ENCODE assay signal across 28 cellular contexts in the genomic region with DNA sequence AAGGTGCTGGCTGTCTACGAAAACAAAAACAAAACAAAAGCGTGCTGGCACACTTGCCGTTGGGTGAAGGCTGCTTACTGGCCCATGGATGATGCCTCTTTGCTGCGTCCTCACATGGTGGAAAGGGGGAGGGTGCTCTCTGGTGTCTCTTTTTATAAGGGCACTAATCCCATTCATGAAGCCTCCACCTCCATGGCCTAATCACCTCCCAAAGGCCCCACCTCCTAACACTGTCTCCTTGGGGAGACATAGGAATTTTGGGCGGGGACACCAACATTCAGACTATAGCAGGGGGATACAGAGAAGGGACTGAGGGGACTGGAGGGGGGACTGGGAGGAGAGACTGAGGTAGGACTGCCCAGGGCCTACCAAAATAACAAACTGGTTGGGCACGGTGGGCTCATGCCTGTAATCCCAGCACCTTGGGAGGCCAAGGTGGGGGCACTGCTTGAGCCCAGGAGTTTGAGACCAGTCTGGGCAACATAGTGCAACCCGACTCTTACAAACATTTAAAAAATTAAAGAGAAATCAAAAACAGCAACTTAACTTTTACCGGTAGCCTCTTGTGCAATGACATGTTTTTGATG.
"Had no signal": no experiment of that assay in that cellular context is flagged by ENCODE, and none has a peak within 500 bp of the region (broad histone marks: within the 10 kb centered on the region; RNA-seq: fewer than 3 reads in every experiment).

No MANE protein-coding gene starts in this region.

- H3K36me3 ChIP-seq: MG63 had no signal

- H3K4me3 Mint-ChIP-seq: activated CD4-positive, alpha-beta memory T cell treated with anti-CD3 and anti-CD28 coated beads, Interleukin-2, amount 10 ng/mL, durations not matched to agents 7 days and 5 days; activated CD4-positive, alpha-beta T cell treated with anti-CD3 and anti-CD28 coated beads for 36 hours; activated naive CD4-positive, alpha-beta T cell treated with anti-CD3 and anti-CD28 coated beads for 36 hours; activated naive CD8-positive, alpha-beta T cell; activated T-helper 17 cell treated with anti-CD3 and anti-CD28 coated beads, Interleukin-2, amount 50 U/mL, for 72 hours; brain; T-cell had no signal

- H3K9me3 Mint-ChIP-seq: activated CD4-positive, alpha-beta memory T cell treated with anti-CD3 and anti-CD28 coated beads, Interleukin-2, amount 10 ng/mL, durations not matched to agents 7 days and 5 days; activated naive CD4-positive, alpha-beta T cell treated with anti-CD3 and anti-CD28 coated beads for 36 hours; activated T-helper 17 cell treated with anti-CD3 and anti-CD28 coated beads, Interleukin-2, amount 50 U/mL, for 72 hours; brain; T-cell had no signal

- ATAC-seq: activated CD4-positive, alpha-beta T cell treated with anti-CD3 and anti-CD28 coated beads for 36 hours; activated T-helper 17 cell treated with anti-CD3 and anti-CD28 coated beads, Interleukin-2, amount 50 U/mL, for 72 hours; Panc1; Right ventricle myocardium inferior; T-cell had no signal

- H3K9me3 ChIP-seq: MG63 had no signal

- H3K27me3 ChIP-seq: MG63 had no signal

- H3K27ac ChIP-seq: SK-N-MC, VCaP had no signal

- H3K27me3 Mint-ChIP-seq: activated CD4-positive, alpha-beta memory T cell treated with anti-CD3 and anti-CD28 coated beads, Interleukin-2, amount 10 ng/mL, durations not matched to agents 7 days and 5 days; activated CD4-positive, alpha-beta T cell treated with anti-CD3 and anti-CD28 coated beads for 36 hours; activated naive CD8-positive, alpha-beta T cell; activated T-helper 17 cell treated with anti-CD3 and anti-CD28 coated beads, Interleukin-2, amount 50 U/mL, for 72 hours; T-cell had no signal

- DNase-seq: activated CD4-positive, alpha-beta memory T cell treated with anti-CD3 and anti-CD28 coated beads, Interleukin-2, amount 10 ng/mL, durations not matched to agents 7 days and 5 days; activated CD4-positive, alpha-beta T cell treated with anti-CD3 and anti-CD28 coated beads for 36 hours; activated CD4-positive, alpha-beta T cell treated with anti-CD3 and anti-CD28 coated beads, Interleukin-2, amount 50 U/mL, for 1 hour; activated gamma-delta T cell; activated naive CD4-positive, alpha-beta T cell treated with anti-CD3 and anti-CD28 coated beads for 36 hours; activated T-cell treated with anti-CD3 and anti-CD28 coated beads for 4 hours; activated T-cell treated with anti-CD3 and anti-CD28 coated beads, Interleukin-2, amount 50 U/mL, for 48 hours; amygdala; MG63; MV-4-11; NCI-H1092 treated with DMSO at 0.1 percent for 48 hours; NCI-H1417 treated with DMSO at 0.1 percent for 48 hours; NCI-H1694; NCI-H2029 treated with DMSO at 0.1 percent for 48 hours; NCI-H524; NCI-H748 treated with DMSO at 0.1 percent for 48 hours; OCI-M1; RPMI8226; T-cell; T-helper 2 cell; T1000 had no signal

- H3K27ac Mint-ChIP-seq: activated CD4-positive, alpha-beta memory T cell treated with anti-CD3 and anti-CD28 coated beads, Interleukin-2, amount 10 ng/mL, durations not matched to agents 7 days and 5 days; activated CD4-positive, alpha-beta T cell treated with anti-CD3 and anti-CD28 coated beads for 36 hours; activated naive CD4-positive, alpha-beta T cell treated with anti-CD3 and anti-CD28 coated beads for 36 hours; activated naive CD8-positive, alpha-beta T cell; activated T-helper 17 cell treated with anti-CD3 and anti-CD28 coated beads, Interleukin-2, amount 50 U/mL, for 72 hours; brain; T-cell had no signal

- H3K4me3 ChIP-seq: MG63, SK-N-MC had no signal

- H3K4me1 Mint-ChIP-seq: activated CD4-positive, alpha-beta memory T cell treated with anti-CD3 and anti-CD28 coated beads, Interleukin-2, amount 10 ng/mL, durations not matched to agents 7 days and 5 days; activated CD4-positive, alpha-beta T cell treated with anti-CD3 and anti-CD28 coated beads for 36 hours; activated T-helper 17 cell treated with anti-CD3 and anti-CD28 coated beads, Interleukin-2, amount 50 U/mL, for 72 hours; T-cell had no signal

- H3K36me3 Mint-ChIP-seq: activated naive CD8-positive, alpha-beta T cell; brain had no signal
